Comparison of ENCODE assay signal across 20 cellular contexts in the genomic region with DNA sequence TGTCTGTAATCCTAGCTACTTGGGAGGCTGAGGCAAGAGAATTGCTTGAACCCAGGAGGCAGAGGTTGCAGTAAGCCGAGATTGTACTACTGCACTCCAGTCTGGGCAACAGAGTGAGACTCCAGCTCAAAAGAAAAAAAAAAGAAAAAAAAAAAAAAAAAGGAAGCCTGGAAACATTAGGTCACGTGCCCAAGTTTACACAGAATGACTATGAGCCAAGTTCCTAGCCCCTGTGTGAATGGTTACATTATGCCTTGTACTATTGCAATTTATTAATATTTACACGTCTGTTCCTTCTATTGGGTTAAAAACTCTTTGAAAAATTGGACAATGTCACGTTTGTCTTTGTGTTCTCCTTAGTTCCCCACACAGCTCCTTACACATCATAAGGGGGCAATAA. TPM values are rescaled to one million over a fixed set of nuclear protein-coding genes. Genes with fewer than 3 reads are reported as not detected.
"Had no signal": no experiment of that assay in that cellular context is flagged by ENCODE, and none has a peak within 500 bp of the region (broad histone marks: within the 10 kb centered on the region; RNA-seq: fewer than 3 reads in every experiment).

No MANE protein-coding gene starts in this region.

- H3K27me3 ChIP-seq: heart left ventricle, thyroid gland, uterus had no signal

- H3K4me1 Mint-ChIP-seq: activated CD4-positive, alpha-beta T cell treated with anti-CD3 and anti-CD28 coated beads for 36 hours; activated naive CD4-positive, alpha-beta T cell treated with anti-CD3 and anti-CD28 coated beads, Interleukin-2, amount 10 ng/mL, durations not matched to agents 7 days and 5 days; activated T-helper 17 cell treated with anti-CD3 and anti-CD28 coated beads, Interleukin-2, amount 50 U/mL, for 72 hours; neural crest cell had no signal

- H3K36me3 ChIP-seq: heart left ventricle, left ventricle myocardium inferior, thyroid gland, uterus had no signal

- H3K36me3 Mint-ChIP-seq: activated naive CD4-positive, alpha-beta T cell treated with anti-CD3 and anti-CD28 coated beads, Interleukin-2, amount 10 ng/mL, durations not matched to agents 7 days and 5 days had no signal

- H3K9me3 Mint-ChIP-seq: activated naive CD4-positive, alpha-beta T cell treated with anti-CD3 and anti-CD28 coated beads, Interleukin-2, amount 10 ng/mL, durations not matched to agents 7 days and 5 days; activated T-helper 17 cell treated with anti-CD3 and anti-CD28 coated beads, Interleukin-2, amount 50 U/mL, for 72 hours; neural crest cell had no signal

- H3K4me3 ChIP-seq: coronary artery, heart left ventricle, left ventricle myocardium inferior, thyroid gland, uterus had no signal

- H3K27ac ChIP-seq: coronary artery, heart left ventricle, left ventricle myocardium inferior, thyroid gland, uterus, VCaP had no signal

- DNase-seq: activated CD4-positive, alpha-beta T cell treated with anti-CD3 and anti-CD28 coated beads for 36 hours; activated naive CD4-positive, alpha-beta T cell treated with anti-CD3 and anti-CD28 coated beads, Interleukin-2, amount 10 ng/mL, durations not matched to agents 7 days and 5 days; central memory CD4-positive, alpha-beta T cell; effector CD4-positive, alpha-beta T cell; heart left ventricle; islet precursor cell; left ventricle myocardium inferior; mesendoderm; retina; stimulated activated CD4-positive, alpha-beta T cell treated with anti-CD3 and anti-CD28 coated beads, Interleukin-4, amount 100 ng/mL, for 4 hours; T-helper 9 cell; thyroid gland; uterus had no signal

- ATAC-seq: activated CD4-positive, alpha-beta T cell treated with anti-CD3 and anti-CD28 coated beads for 36 hours; activated T-helper 17 cell treated with anti-CD3 and anti-CD28 coated beads, Interleukin-2, amount 50 U/mL, for 72 hours; heart left ventricle had no signal

- H3K4me3 Mint-ChIP-seq: activated CD4-positive, alpha-beta T cell treated with anti-CD3 and anti-CD28 coated beads for 36 hours; activated naive CD4-positive, alpha-beta T cell treated with anti-CD3 and anti-CD28 coated beads, Interleukin-2, amount 10 ng/mL, durations not matched to agents 7 days and 5 days; activated T-helper 17 cell treated with anti-CD3 and anti-CD28 coated beads, Interleukin-2, amount 50 U/mL, for 72 hours; neural crest cell had no signal

- H3K9me3 ChIP-seq: heart left ventricle, left ventricle myocardium inferior, thyroid gland, uterus had no signal

- H3K27ac Mint-ChIP-seq: activated CD4-positive, alpha-beta T cell treated with anti-CD3 and anti-CD28 coated beads for 36 hours; activated naive CD4-positive, alpha-beta T cell treated with anti-CD3 and anti-CD28 coated beads, Interleukin-2, amount 10 ng/mL, durations not matched to agents 7 days and 5 days; activated T-helper 17 cell treated with anti-CD3 and anti-CD28 coated beads, Interleukin-2, amount 50 U/mL, for 72 hours had no signal

RNA-seq across cellular contexts. Expression of a gene that starts 33.4 kb away (rescaled TPM):
- total RNA-seq: endothelial cell of umbilical vein, frontal cortex, neural crest cell, skeletal muscle tissue had no signal
